In genomic region chr1:223756806-223757700, GRCh38 we compare ENCODE assay signal across 17 cellular contexts.
"Had no signal": no experiment of that assay in that cellular context is flagged by ENCODE, and none has a peak within 500 bp of the region (broad histone marks: within the 10 kb centered on the region; RNA-seq: fewer than 3 reads in every experiment).

No MANE protein-coding gene starts in this region.

- H3K27ac ChIP-seq: lower lobe of right lung, psoas muscle, right lobe of liver, suprapubic skin, upper lobe of right lung had no signal

- H3K27me3 Mint-ChIP-seq: activated CD4-positive, alpha-beta memory T cell treated with anti-CD3 and anti-CD28 coated beads, Interleukin-2, amount 10 ng/mL, durations not matched to agents 7 days and 5 days; central memory CD8-positive, alpha-beta T cell; dendritic cell treated with granulocyte-macrophage colony-stimulating factor and Interleukin-4, amounts not matched to agents 40 ng/mL and 50 ng/mL, for 4 days; naive B cell had no signal

- H3K27ac Mint-ChIP-seq: activated CD4-positive, alpha-beta memory T cell treated with anti-CD3 and anti-CD28 coated beads, Interleukin-2, amount 10 ng/mL, durations not matched to agents 7 days and 5 days; dendritic cell treated with granulocyte-macrophage colony-stimulating factor and Interleukin-4, amounts not matched to agents 40 ng/mL and 50 ng/mL, for 4 days; endodermal cell had no signal

- H3K9me3 Mint-ChIP-seq: activated CD4-positive, alpha-beta memory T cell treated with anti-CD3 and anti-CD28 coated beads, Interleukin-2, amount 10 ng/mL, durations not matched to agents 7 days and 5 days; central memory CD8-positive, alpha-beta T cell; dendritic cell treated with granulocyte-macrophage colony-stimulating factor and Interleukin-4, amounts not matched to agents 40 ng/mL and 50 ng/mL, for 4 days; endodermal cell; naive B cell had no signal

- DNase-seq: activated CD4-positive, alpha-beta memory T cell treated with anti-CD3 and anti-CD28 coated beads, Interleukin-2, amount 10 ng/mL, durations not matched to agents 7 days and 5 days; activated CD4-positive, alpha-beta T cell treated with anti-CD3 and anti-CD28 coated beads for 1 hour; activated CD8-positive, alpha-beta memory T cell treated with anti-CD3 and anti-CD28 coated beads, Interleukin-2, amount 50 U/mL, for 48 hours; activated naive CD4-positive, alpha-beta T cell treated with Interleukin-2 at 50 U/mL for 16 hours; endodermal cell; erythroblast; glutamatergic neuron; lower lobe of right lung; naive B cell; psoas muscle; right lobe of liver; stimulated activated naive CD4-positive, alpha-beta T cell treated with Interleukin-2 at 50 U/mL for 16 hours; SW 1271 had no signal

- H3K9me3 ChIP-seq: lower lobe of right lung, psoas muscle, right lobe of liver, suprapubic skin, upper lobe of right lung had no signal

- H3K4me1 ChIP-seq: psoas muscle, right lobe of liver, suprapubic skin had no signal

- ATAC-seq: lower lobe of right lung, psoas muscle, right lobe of liver, upper lobe of right lung had no signal

- H3K4me1 Mint-ChIP-seq: activated CD4-positive, alpha-beta memory T cell treated with anti-CD3 and anti-CD28 coated beads, Interleukin-2, amount 10 ng/mL, durations not matched to agents 7 days and 5 days; central memory CD8-positive, alpha-beta T cell; naive B cell had no signal

- H3K27me3 ChIP-seq: right lobe of liver, suprapubic skin, upper lobe of right lung had no signal

- H3K4me3 Mint-ChIP-seq: activated CD4-positive, alpha-beta memory T cell treated with anti-CD3 and anti-CD28 coated beads, Interleukin-2, amount 10 ng/mL, durations not matched to agents 7 days and 5 days; central memory CD8-positive, alpha-beta T cell; dendritic cell treated with granulocyte-macrophage colony-stimulating factor and Interleukin-4, amounts not matched to agents 40 ng/mL and 50 ng/mL, for 4 days; endodermal cell; naive B cell had no signal

- H3K4me3 ChIP-seq: lower lobe of right lung, psoas muscle, right lobe of liver, suprapubic skin, upper lobe of right lung had no signal
